Comparison of ENCODE assay signal across 23 cellular contexts in the genomic region with DNA sequence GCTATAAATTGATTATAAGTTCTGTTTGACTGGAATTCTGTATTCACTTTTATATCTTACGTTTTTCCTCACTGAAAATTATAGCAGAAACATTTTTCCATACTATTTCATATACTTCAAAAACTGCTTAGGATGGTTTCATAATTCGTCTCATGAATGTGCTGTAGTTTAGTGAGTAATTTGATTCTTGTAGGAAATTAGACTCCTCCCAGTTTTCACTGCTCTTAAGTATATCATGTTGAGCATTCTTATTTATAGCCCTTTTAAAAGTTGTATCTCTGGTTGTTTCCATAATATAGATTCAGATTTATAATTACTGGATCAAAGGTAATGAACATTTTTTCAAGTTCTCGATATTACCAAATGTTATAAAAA.
"Had no signal": no experiment of that assay in that cellular context is flagged by ENCODE, and none has a peak within 500 bp of the region (broad histone marks: within the 10 kb centered on the region; RNA-seq: fewer than 3 reads in every experiment).

No MANE protein-coding gene starts in this region.

- H3K36me3 ChIP-seq: left ventricle myocardium inferior, neural progenitor cell, stomach had no signal

- H3K27me3 Mint-ChIP-seq: activated naive CD8-positive, alpha-beta T cell treated with anti-CD3 and anti-CD28 coated beads, Interleukin-2, amount 10 ng/mL, durations not matched to agents 7 days and 5 days; progenitor cell of endocrine pancreas had no signal

- H3K4me3 Mint-ChIP-seq: activated CD4-positive, alpha-beta T cell treated with anti-CD3 and anti-CD28 coated beads for 36 hours; activated naive CD4-positive, alpha-beta T cell treated with anti-CD3 and anti-CD28 coated beads for 36 hours; activated naive CD8-positive, alpha-beta T cell treated with anti-CD3 and anti-CD28 coated beads, Interleukin-2, amount 10 ng/mL, durations not matched to agents 7 days and 5 days; activated T-cell treated with anti-CD3 and anti-CD28 coated beads, Interleukin-2, amount 50 U/mL, for 72 hours; naive thymus-derived CD8-positive, alpha-beta T cell; neural progenitor cell; stimulated activated effector memory CD8-positive, alpha-beta T cell treated with anti-CD3 and anti-CD28 coated beads, Interleukin-12 subunit alpha, Interleukin-12 subunit beta, amount 100 ng/mL, for 72 hours; WTC11 had no signal

- FAIRE-seq: endothelial cell of umbilical vein had no signal

- H3K4me2 ChIP-seq: neural progenitor cell had no signal

- H3K27me3 ChIP-seq: neural progenitor cell, stomach had no signal

- DNase-seq: activated CD4-positive, alpha-beta T cell treated with anti-CD3 and anti-CD28 coated beads for 36 hours; activated CD4-positive, alpha-beta T cell treated with anti-CD3 and anti-CD28 coated beads, Interleukin-2, amount 50 U/mL, for 4 hours; activated CD8-positive, alpha-beta memory T cell treated with anti-CD3 and anti-CD28 coated beads for 24 hours; activated effector memory CD4-positive, alpha-beta T cell treated with Interleukin-2 at 50 U/mL for 16 hours; activated naive CD4-positive, alpha-beta T cell treated with anti-CD3 and anti-CD28 coated beads for 36 hours; activated naive CD8-positive, alpha-beta T cell treated with anti-CD3 and anti-CD28 coated beads, Interleukin-2, amount 10 ng/mL, durations not matched to agents 7 days and 5 days; activated T-cell treated with anti-CD3 and anti-CD28 coated beads, Interleukin-2, amount 50 U/mL, for 72 hours; caudate nucleus; effector memory CD4-positive, alpha-beta T cell; glutamatergic neuron; hippocampal formation; left ventricle myocardium inferior; naive thymus-derived CD8-positive, alpha-beta T cell; stimulated activated CD4-positive, alpha-beta T cell treated with anti-CD3 and anti-CD28 coated beads, Interleukin-2, amount 100 ng/mL, for 24 hours; stomach; T-helper 9 cell; trophoblast cell had no signal

- H3K4me3 ChIP-seq: left ventricle myocardium inferior, neural progenitor cell, stomach had no signal

- H2AFZ ChIP-seq: neural progenitor cell had no signal

- H3K27ac ChIP-seq: left ventricle myocardium inferior, neural progenitor cell, stomach had no signal

- H3K9me3 ChIP-seq: left ventricle myocardium inferior, stomach had no signal

- ATAC-seq: activated CD4-positive, alpha-beta T cell treated with anti-CD3 and anti-CD28 coated beads for 36 hours; activated T-cell treated with anti-CD3 and anti-CD28 coated beads, Interleukin-2, amount 50 U/mL, for 72 hours; esophagus mucosa; naive thymus-derived CD8-positive, alpha-beta T cell; stimulated activated effector memory CD8-positive, alpha-beta T cell treated with anti-CD3 and anti-CD28 coated beads, Interleukin-12 subunit alpha, Interleukin-12 subunit beta, amount 100 ng/mL, for 72 hours had no signal

- H3K9me3 Mint-ChIP-seq: activated naive CD4-positive, alpha-beta T cell treated with anti-CD3 and anti-CD28 coated beads for 36 hours; activated naive CD8-positive, alpha-beta T cell treated with anti-CD3 and anti-CD28 coated beads, Interleukin-2, amount 10 ng/mL, durations not matched to agents 7 days and 5 days; neural progenitor cell; WTC11 had no signal

- H3K4me1 ChIP-seq: left ventricle myocardium inferior had no signal

- H3K36me3 Mint-ChIP-seq: activated naive CD8-positive, alpha-beta T cell treated with anti-CD3 and anti-CD28 coated beads, Interleukin-2, amount 10 ng/mL, durations not matched to agents 7 days and 5 days; naive thymus-derived CD8-positive, alpha-beta T cell; stimulated activated effector memory CD8-positive, alpha-beta T cell treated with anti-CD3 and anti-CD28 coated beads, Interleukin-12 subunit alpha, Interleukin-12 subunit beta, amount 100 ng/mL, for 72 hours; WTC11 had no signal

- H3K4me1 Mint-ChIP-seq: activated CD4-positive, alpha-beta T cell treated with anti-CD3 and anti-CD28 coated beads for 36 hours; activated naive CD8-positive, alpha-beta T cell treated with anti-CD3 and anti-CD28 coated beads, Interleukin-2, amount 10 ng/mL, durations not matched to agents 7 days and 5 days; naive thymus-derived CD8-positive, alpha-beta T cell; stimulated activated effector memory CD8-positive, alpha-beta T cell treated with anti-CD3 and anti-CD28 coated beads, Interleukin-12 subunit alpha, Interleukin-12 subunit beta, amount 100 ng/mL, for 72 hours had no signal

- H3K27ac Mint-ChIP-seq: activated CD4-positive, alpha-beta T cell treated with anti-CD3 and anti-CD28 coated beads for 36 hours; activated naive CD4-positive, alpha-beta T cell treated with anti-CD3 and anti-CD28 coated beads for 36 hours; activated naive CD8-positive, alpha-beta T cell treated with anti-CD3 and anti-CD28 coated beads, Interleukin-2, amount 10 ng/mL, durations not matched to agents 7 days and 5 days; activated T-cell treated with anti-CD3 and anti-CD28 coated beads, Interleukin-2, amount 50 U/mL, for 72 hours; naive thymus-derived CD8-positive, alpha-beta T cell; neural progenitor cell; progenitor cell of endocrine pancreas; stimulated activated effector memory CD8-positive, alpha-beta T cell treated with anti-CD3 and anti-CD28 coated beads, Interleukin-12 subunit alpha, Interleukin-12 subunit beta, amount 100 ng/mL, for 72 hours; WTC11 had no signal
